In the genomic region with DNA sequence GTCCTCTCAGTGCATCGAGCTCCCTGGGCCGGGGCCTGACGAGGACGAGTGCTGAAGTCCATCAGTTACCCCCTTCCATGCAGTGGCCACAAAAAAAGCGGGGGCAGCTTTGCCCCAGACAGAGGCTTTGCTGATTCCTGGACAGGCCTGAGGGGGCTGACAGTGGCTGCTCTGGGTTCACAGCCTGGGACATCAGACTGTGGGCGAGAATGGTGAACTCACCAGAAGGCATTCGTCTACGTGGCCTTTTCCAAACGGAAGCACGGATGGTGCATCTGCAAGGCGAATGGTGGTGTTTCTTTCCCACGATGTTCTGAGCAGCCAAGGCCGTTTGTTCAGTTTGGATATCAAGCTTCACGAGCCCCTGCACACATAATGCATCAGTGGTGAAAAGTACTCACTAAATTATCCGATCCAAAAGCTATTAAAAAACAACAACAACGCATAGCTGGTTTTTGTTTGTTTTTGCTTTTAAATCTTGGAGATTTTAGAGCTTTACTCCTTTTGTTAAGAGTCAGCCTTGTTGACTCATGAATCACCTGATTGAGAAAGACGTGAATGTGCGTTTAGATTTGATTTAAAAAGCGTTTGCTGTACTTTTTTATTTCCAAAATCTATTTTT, we compare ENCODE assay signal across 18 cellular contexts. TPM values are rescaled to one million over a fixed set of nuclear protein-coding genes. Genes with fewer than 3 reads are reported as not detected.
DNase-seq lines count a peak whose midpoint lies in the region; ATAC-seq, FAIRE-seq and TF ChIP-seq lines count a peak whose summit lies in the region.
"Had no signal": no experiment of that assay in that cellular context is flagged by ENCODE, and none has a peak within 500 bp of the region (broad histone marks: within the 10 kb centered on the region; RNA-seq: fewer than 3 reads in every experiment).

No MANE protein-coding gene starts in this region.

- H3K27me3 ChIP-seq in adrenal gland: no peaks in the 10 kb centered on the region
- H3K27me3 ChIP-seq in sigmoid colon: no peaks in the 10 kb centered on the region
- H3K27me3 ChIP-seq: BE2C had no signal

- no peak for TF ChIP-seq POLR2A in adrenal gland (IDR thresholded peaks at IDR 0.05)
- TF ChIP-seq POLR2A in sigmoid colon (IDR thresholded peaks at IDR 0.05): no peak

- 54 to 71% (median 62%) methylated on average over 13 to 19 of the region's 19 CpGs for WGBS in adrenal gland, 4 donors
- WGBS in sigmoid colon, 2 donors: 90 to 92% methylated on average over 19 of the region's 19 CpGs

- no peak overlapping the region for H3K9ac ChIP-seq in kidney (ENCODE audit: low read length in 2 of 2)

- TF ChIP-seq CTCF in adrenal gland (IDR thresholded peaks at IDR 0.05) (no peak), kidney (IDR thresholded peaks at IDR 0.05; ENCODE audit: borderline replicate concordance, extremely low read depth, insufficient read depth) (no peak), sigmoid colon (IDR thresholded peaks at IDR 0.05) (no peak), GM20000 (IDR thresholded peaks at IDR 0.05; ENCODE audit: extremely low read depth, missing control alignments) (no peak)

- TF ChIP-seq EP300 in sigmoid colon (IDR thresholded peaks at IDR 0.05): no peak

- H3K27ac ChIP-seq in adrenal gland (peak overlapping the region; percentile 44 to 86 (median 79)), kidney (ENCODE audit: low read depth in 2 of 2, low read length in 2 of 2) (no peak overlapping the region), sigmoid colon (no peak overlapping the region)
- H3K27ac ChIP-seq: HL-60 had no signal

- H3K9me3 ChIP-seq in adrenal gland (replicated peaks in 1 of 3) (no peaks in the 10 kb centered on the region), kidney (ENCODE audit: control insufficient read depth in 1 of 2, low read length in 2 of 2) (no peaks in the 10 kb centered on the region), sigmoid colon (no peaks in the 10 kb centered on the region)
- H3K9me3 ChIP-seq: BE2C, HAP-1 had no signal

- H3K36me3 ChIP-seq in adrenal gland (replicated peaks in 1 of 2) (no peaks in the 10 kb centered on the region), kidney (ENCODE audit: control insufficient read depth in 1 of 2, insufficient read depth in 2 of 2, low read length in 2 of 2) (no peaks in the 10 kb centered on the region), sigmoid colon (no peaks in the 10 kb centered on the region)
- H3K36me3 ChIP-seq: BE2C, HAP-1 had no signal

- DNase-seq in Daoy (ENCODE audit: low read depth): peak; percentile 40
- peak in 3 of 7 donors; percentile 49 to 53 (median 52) for DNase-seq in adrenal gland
- DNase-seq in kidney: no peak
- DNase-seq in sigmoid colon: peak; percentile 41
- no peak for DNase-seq in NCI-H774 (lab: John Stamatoyannopoulos, UW)
- DNase-seq in GM20000 (ENCODE audit: low spot score): no peak
- DNase-seq: BE2C, DMS79, KG1, NCI-H1105 treated with DMSO at 0.1 percent for 48 hours, NCI-H2081 treated with DMSO at 0.1 percent for 48 hours, NCI-H446, NCI-H526, Right ventricle myocardium superior had no signal

- intact Hi-C loops in adrenal gland (cut with DNase I): no loop called here
- intact Hi-C loops in kidney (cut with DNase I): loop anchor here (10.0 kb wide), 1 partner anchor 88 kb away; no protein-coding TSS in a partner anchor
- intact Hi-C loops in sigmoid colon (cut with DNase I): loop anchor here (10.0 kb wide), 1 partner anchor 208 kb away; no protein-coding TSS in a partner anchor

- peak; percentile 27 for FAIRE-seq in kidney (lab: Jason Lieb, UNC)

- H3K4me1 ChIP-seq in adrenal gland (replicated peaks in 1 of 2) (peaks cover 11 to 18% of the 10 kb centered on the region in 2 donors), kidney (ENCODE audit: control insufficient read depth in 1 of 2, insufficient read depth in 1 of 2, low read depth in 1 of 2, low read length in 2 of 2) (no peaks in the 10 kb centered on the region), sigmoid colon (peaks cover 0 to 1% (median 0%) of the 10 kb centered on the region in 4 donors)
- H3K4me1 ChIP-seq: BE2C, HAP-1 had no signal

- ATAC-seq in GM21619 (IDR thresholded peaks at IDR 0.05; ENCODE audit: unreplicated experiment): no peak

- no peak overlapping the region for H3K4me3 ChIP-seq in adrenal gland
- no peak overlapping the region for H3K4me3 ChIP-seq in kidney (ENCODE audit: low read length in 2 of 2)
- no peak overlapping the region for H3K4me3 ChIP-seq in sigmoid colon
- H3K4me3 ChIP-seq: HAP-1 had no signal

RNA-seq across cellular contexts. Expression of a gene that starts 6.3 kb away (rescaled TPM):
- total RNA-seq in Daoy (2014; rRNA removed; shearing (Covaris generic)): 16.9 and 17.7 TPM in 2 replicates
- total RNA-seq in adrenal gland (10 to 100 TPM; 11.0 to 39.1 (median 22.5) TPM), kidney (16.0 TPM), sigmoid colon (10 to 100 TPM in 1 of 4 donors, 1 to 10 TPM in 3; 6.9 to 14.7 (median 7.7) TPM)
- polyA plus RNA-seq in adrenal gland (10 to 100 TPM in 1 of 3 donors, 1 to 10 TPM in 2; 6.8 to 10.2 (median 7.6) TPM), kidney (ENCODE audit: insufficient read depth, low read depth, low replicate concordance) (2.3 TPM), sigmoid colon (1 to 10 TPM; 1.8 to 2.9 (median 2.8) TPM)

RNA-seq across cellular contexts. Expression of a gene that starts 54.6 kb away (rescaled TPM):
- 0.24 and 0.80 TPM in 2 replicates for total RNA-seq in Daoy (2014; rRNA removed; shearing (Covaris generic))
- total RNA-seq in adrenal gland (under 1 TPM in 1 of 8 donors, not detected in 7; 0.10 TPM), kidney (not detected), sigmoid colon (not detected)
- polyA plus RNA-seq in adrenal gland (under 1 TPM in 1 of 3 donors, not detected in 2; 0.79 TPM), kidney (ENCODE audit: insufficient read depth, low read depth, low replicate concordance) (0.39 TPM), sigmoid colon (under 1 TPM in 2 of 3 donors, not detected in 1; 0.13 to 0.23 TPM)
- total RNA-seq: RPMI7951 had no signal

Comparison
In these comparisons a context has a peak if more than half of its experiments do, and no peak if none do; other contexts are left out.
1. DNase-seq: peak in Daoy (single experiment) and sigmoid colon (single experiment); none in kidney (single experiment), NCI-H774 (single experiment) and GM20000 (single experiment).
2. H3K27ac ChIP-seq: peak in adrenal gland (5 of 5); none in kidney (0 of 2) and sigmoid colon (0 of 4).
3. intact Hi-C loops: an anchor here in kidney (10.0 kb wide) and sigmoid colon (10.0 kb wide); none called in adrenal gland.